Comparison of ENCODE assay signal across 25 cellular contexts in the genomic region with DNA sequence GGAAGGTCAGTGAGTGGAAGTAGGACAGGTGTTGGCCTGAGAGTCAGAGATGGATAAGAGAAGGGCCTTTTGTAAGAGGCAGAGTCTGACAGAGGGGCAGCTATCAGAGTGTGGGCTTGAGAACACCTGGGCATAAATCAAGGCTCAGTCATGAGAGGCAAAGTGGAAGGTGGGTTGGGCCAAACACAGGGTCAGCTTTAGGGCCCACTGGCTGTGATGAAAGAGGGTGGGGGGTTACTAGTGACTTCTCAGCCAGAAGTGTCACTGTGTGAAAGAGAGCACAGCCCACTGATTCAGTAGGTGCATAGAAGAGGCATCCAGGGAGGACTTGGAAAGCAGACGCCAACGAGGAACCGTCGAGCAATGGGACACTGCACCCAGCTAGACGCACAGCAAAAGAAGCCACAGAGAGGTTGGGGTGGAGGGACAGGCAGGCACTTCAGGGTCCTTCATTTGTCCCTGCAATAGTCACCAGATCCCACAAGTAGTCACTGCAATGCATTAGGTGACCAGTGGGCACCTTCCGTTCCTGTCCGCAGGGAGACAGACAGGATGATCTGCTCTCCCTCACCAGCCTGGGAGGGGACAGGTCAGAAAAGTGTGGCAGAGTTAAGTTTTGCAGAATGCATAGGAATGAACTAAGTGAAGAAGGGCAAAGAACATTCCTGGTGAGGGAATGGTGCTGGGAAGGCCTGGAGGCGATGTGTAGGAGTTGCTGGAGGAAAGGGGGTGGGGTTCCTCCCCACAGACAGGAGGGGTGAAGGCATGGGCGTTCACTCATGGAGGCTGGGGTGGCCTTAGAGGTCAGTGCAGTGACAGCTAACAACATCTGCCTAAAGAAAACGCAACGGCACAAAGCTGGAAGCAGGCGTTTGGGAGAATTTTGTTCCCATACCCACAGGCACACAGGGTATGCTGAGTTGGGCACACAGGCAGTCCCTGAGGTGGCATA. TPM values are rescaled to one million over a fixed set of nuclear protein-coding genes. Genes with fewer than 3 reads are reported as not detected.
DNase-seq lines count a peak whose midpoint lies in the region; ATAC-seq and TF ChIP-seq lines count a peak whose summit lies in the region.
"Had no signal": no experiment of that assay in that cellular context is flagged by ENCODE, and none has a peak within 500 bp of the region (broad histone marks: within the 10 kb centered on the region; RNA-seq: fewer than 3 reads in every experiment).

No MANE protein-coding gene starts in this region.

- peak; percentile 45 for DNase-seq in activated effector memory CD4-positive, alpha-beta T cell treated with anti-CD3 and anti-CD28 coated beads, Interleukin-2, amount 50 U/mL, for 16 hours
- DNase-seq in activated effector memory CD4-positive, alpha-beta T cell treated with Interleukin-2 at 50 U/mL for 16 hours = no peak
- DNase-seq in NCI-H226 (peak; percentile 76), fibroblast of villous mesenchyme (ENCODE audit: low read depth) (peak; percentile 39), sciatic nerve (ENCODE audit: low spot score) (peak; percentile 18), NOMO-1 (lab: John Stamatoyannopoulos, UW; ENCODE audit: unreplicated experiment in 2 of 2) (no peak)
- DNase-seq: activated CD4-positive, CD25-positive, alpha-beta regulatory T cell treated with anti-CD3 and anti-CD28 coated beads, Interleukin-2, amount 50 U/mL, for 72 hours; activated naive CD8-positive, alpha-beta T cell treated with anti-CD3 and anti-CD28 coated beads for 36 hours; activated T-cell treated with anti-CD3 and anti-CD28 coated beads, Interleukin-2, amount 50 U/mL, for 48 hours; BE2C; caudate nucleus; DMS79 treated with DMSO at 0.1 percent for 48 hours; mammary epithelial cell; NCI-H1436 treated with DMSO at 0.1 percent for 48 hours; NCI-H524; NK-92 treated with Interleukin-12 subunit alpha and Interleukin-12 subunit beta, amount 100 ng/mL, for 24 hours; stimulated activated CD4-positive, alpha-beta T cell treated with anti-CD3 and anti-CD28 coated beads, Interleukin-1b, Interleukin-23, amount 100 ng/mL, for 48 hours; T-helper 1 cell had no signal

- no peak overlapping the region for H3K4me3 ChIP-seq in fibroblast of villous mesenchyme (ENCODE audit: low read depth, low read length)
- H3K4me3 ChIP-seq: A549, ascending aorta, K562, SJSA1, skin epidermis had no signal

- no peak for TF ChIP-seq CTCF in fibroblast of villous mesenchyme (IDR thresholded peaks at IDR 0.05; ENCODE audit: insufficient read depth, low read depth, low read length)

- intact Hi-C loops in sciatic nerve (cut with DNase I) = no loop called here

- no peak for ATAC-seq in sciatic nerve
- ATAC-seq in HG03159 (IDR thresholded peaks at IDR 0.05; ENCODE audit: unreplicated experiment) = no peak
- no peak for ATAC-seq in GM21526 (IDR thresholded peaks at IDR 0.05; ENCODE audit: low FRiP score, unreplicated experiment)
- ATAC-seq: A549 had no signal

RNA-seq across cellular contexts. Expression of a gene that starts 36.3 kb away (rescaled TPM):
- total RNA-seq in fibroblast of villous mesenchyme (17.1 and 24.2 TPM in 2 replicates), sciatic nerve (35.3 TPM)

RNA-seq across cellular contexts. Expression of a gene that starts 47.4 kb away (rescaled TPM):
- total RNA-seq in fibroblast of villous mesenchyme (13.4 and 15.8 TPM in 2 replicates), sciatic nerve (14.0 TPM)

Comparison
In these comparisons a context has a peak if more than half of its experiments do, and no peak if none do; other contexts are left out.
1. DNase-seq: peak in activated effector memory CD4-positive, alpha-beta T cell treated with anti-CD3 and anti-CD28 coated beads, Interleukin-2, amount 50 U/mL, for 16 hours (single experiment), NCI-H226 (single experiment), fibroblast of villous mesenchyme (single experiment) and sciatic nerve (single experiment); none in activated effector memory CD4-positive, alpha-beta T cell treated with Interleukin-2 at 50 U/mL for 16 hours (single experiment) and NOMO-1 (0 of 2).